In genomic region chr5:115377468-115378217, GRCh38 we compare ENCODE assay signal across 9 cellular contexts.
DNase-seq lines count a peak whose midpoint lies in the region; ATAC-seq and TF ChIP-seq lines count a peak whose summit lies in the region.
"Had no signal": no experiment of that assay in that cellular context is flagged by ENCODE, and none has a peak within 500 bp of the region (broad histone marks: within the 10 kb centered on the region; RNA-seq: fewer than 3 reads in every experiment).

No MANE protein-coding gene starts in this region.

- no peak overlapping the region for H3K4me3 Mint-ChIP-seq in activated CD4-positive, alpha-beta T cell treated with anti-CD3 and anti-CD28 coated beads for 36 hours

- CTCF ChIA-PET in activated CD4-positive, alpha-beta T cell treated with anti-CD3 and anti-CD28 coated beads for 36 hours (lab: Charles Lee), result interaction anchor here (1.0 to 1.5 kb wide), 2 partner anchors 14 to 197 kb away, joined by 3 read pairs; no protein-coding TSS in a partner anchor

- no peaks in the 10 kb centered on the region for H3K9me3 Mint-ChIP-seq in activated CD4-positive, alpha-beta T cell treated with anti-CD3 and anti-CD28 coated beads for 36 hours (ENCODE audit: low read depth)

- POLR2A ChIA-PET in activated CD4-positive, alpha-beta T cell treated with anti-CD3 and anti-CD28 coated beads for 36 hours (lab: Charles Lee), result no interaction called here

- peak; percentile 87 for ATAC-seq in activated CD4-positive, alpha-beta T cell treated with anti-CD3 and anti-CD28 coated beads for 36 hours
- peak; percentile 79 for ATAC-seq in HG02885 (IDR thresholded peaks at IDR 0.05; ENCODE audit: poor library complexity, unreplicated experiment)

- H3K27me3 Mint-ChIP-seq in activated CD4-positive, alpha-beta T cell treated with anti-CD3 and anti-CD28 coated beads for 36 hours, result peaks cover 9% of the 10 kb centered on the region

- DNase-seq in activated CD4-positive, alpha-beta T cell treated with anti-CD3 and anti-CD28 coated beads for 36 hours, result no peak
- DNase-seq in activated CD4-positive, alpha-beta T cell treated with anti-CD3 and anti-CD28 coated beads for 48 hours, result no peak
- peak; percentile 39 for DNase-seq in inferior parietal cortex (ENCODE audit: extremely low spot score)
- DNase-seq in NCI-H748 treated with DMSO at 0.1 percent for 48 hours (lab: John Stamatoyannopoulos, UW), result no peak
- no peak for DNase-seq in NCI-H510A (lab: John Stamatoyannopoulos, UW)
- no peak for DNase-seq in T1000 (lab: John Stamatoyannopoulos, UW)
- DNase-seq: DND-41 had no signal

- H3K27ac Mint-ChIP-seq in activated CD4-positive, alpha-beta T cell treated with anti-CD3 and anti-CD28 coated beads for 36 hours, result no peak overlapping the region

- intact Hi-C loops in activated CD4-positive, alpha-beta T cell treated with anti-CD3 and anti-CD28 coated beads for 36 hours (cut with DNase I, micrococcal nuclease), result loop anchor here in 1 of 2 experiments (2.0 to 5.0 kb wide), 2 partner anchors 47 to 195 kb away; no protein-coding TSS in a partner anchor

- TF ChIP-seq CTCF in VCaP (conservative IDR thresholded peaks at IDR 0.05), result peak; percentile 45

- H3K4me1 Mint-ChIP-seq in activated CD4-positive, alpha-beta T cell treated with anti-CD3 and anti-CD28 coated beads for 36 hours, result peaks cover 14% of the 10 kb centered on the region

- no peaks in the 10 kb centered on the region for H3K36me3 Mint-ChIP-seq in activated CD4-positive, alpha-beta T cell treated with anti-CD3 and anti-CD28 coated beads for 36 hours (ENCODE audit: low read depth)

- H3K27ac ChIP-seq in VCaP, result no peak overlapping the region
